9 cellular contexts compared by ENCODE assay signal in the genomic region with DNA sequence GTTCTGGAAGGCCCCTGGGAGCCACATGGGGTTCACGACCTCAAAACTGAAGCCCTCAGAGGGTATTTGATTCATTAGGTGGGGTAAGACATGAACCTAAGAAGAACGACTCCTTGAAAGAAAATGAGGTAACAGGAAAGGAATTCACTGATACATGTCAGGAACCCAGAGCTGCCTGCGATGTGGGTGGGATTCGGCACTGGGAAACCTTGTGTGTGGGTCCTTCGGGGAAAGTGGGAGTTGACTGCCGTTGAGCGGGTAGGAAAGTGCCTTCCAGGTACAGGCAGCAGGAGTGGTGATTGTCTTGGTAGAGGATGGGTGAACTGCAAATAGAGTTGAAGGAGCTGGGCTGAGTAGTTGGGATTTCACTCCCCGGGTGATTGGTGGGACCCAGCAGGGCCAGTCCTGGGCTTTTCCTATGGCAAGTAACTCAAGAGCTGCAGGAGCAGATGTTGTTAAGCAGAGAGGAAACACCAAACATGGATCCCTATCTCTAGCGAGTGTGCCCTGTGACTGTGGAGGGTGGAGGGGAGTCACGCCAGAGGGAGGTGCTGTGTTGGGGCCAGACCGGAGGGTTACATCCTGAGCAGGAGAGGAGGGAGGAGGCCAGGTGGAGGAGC. TPM values are rescaled to one million over a fixed set of nuclear protein-coding genes. Genes with fewer than 3 reads are reported as not detected.
DNase-seq lines count a peak whose midpoint lies in the region; ATAC-seq and TF ChIP-seq lines count a peak whose summit lies in the region.
"Had no signal": no experiment of that assay in that cellular context is flagged by ENCODE, and none has a peak within 500 bp of the region (broad histone marks: within the 10 kb centered on the region; RNA-seq: fewer than 3 reads in every experiment).

No MANE protein-coding gene starts in this region.

- H3K4me1 ChIP-seq in PC-9 (replicated peaks; ENCODE audit: insufficient read depth) = peaks cover 54% of the 10 kb centered on the region
- peaks cover 26 to 30% of the 10 kb centered on the region in 2 donors for H3K4me1 ChIP-seq in gastrocnemius medialis

- H3F3A ChIP-seq in PC-9 (ENCODE audit: insufficient read depth, low read depth) = peaks cover 38% of the 10 kb centered on the region

- CTCF ChIA-PET in PC-9 (lab: Charles Lee) = no interaction called here

- TF ChIP-seq POLR2A in gastrocnemius medialis (IDR thresholded peaks at IDR 0.05) = no peak

- H3K27ac ChIP-seq in PC-9 (peak overlapping the region; percentile 83), gastrocnemius medialis (peak overlapping the region; percentile 80 to 92 (median 86))

- intact Hi-C loops in PC-9 (cut with micrococcal nuclease; ENCODE audit: unreplicated experiment) (loop anchor here (1.0 to 5.0 kb wide), 2 partner anchors 43 to 242 kb away; a partner anchor contains a TSS), gastrocnemius medialis (cut with DNase I; ENCODE audit: low total_unique reads) (no loop called here)

- TF ChIP-seq CTCF in PC-9 (conservative IDR thresholded peaks at IDR 0.05) = no peak
- TF ChIP-seq CTCF in epithelial cell of esophagus (IDR thresholded peaks at IDR 0.05; ENCODE audit: insufficient read depth, low read depth, low read length, missing control alignments) = no peak
- no peak for TF ChIP-seq CTCF in gastrocnemius medialis (IDR thresholded peaks at IDR 0.05 in 4 of 5, conservative IDR thresholded peaks at IDR 0.05 in 1 of 5)

- POLR2A ChIA-PET in PC-9 (lab: Charles Lee; ENCODE audit: unreplicated experiment) = interaction anchor here (0.6 kb wide), 1 partner anchor 29 kb away, joined by 5 read pairs; no protein-coding TSS in a partner anchor

- H3K4me2 ChIP-seq in PC-9 = peak overlapping the region; percentile 57; the same call in 1 of the 2 replicates

- no peaks in the 10 kb centered on the region for H4K20me1 ChIP-seq in PC-9 (ENCODE audit: insufficient read depth)

- no peak for ATAC-seq in gastrocnemius medialis

- peaks cover 17% of the 10 kb centered on the region; the same call in 1 of the 2 replicates for H3K79me2 ChIP-seq in PC-9 (ENCODE audit: low read depth)

- no peak overlapping the region for H3K4me3 ChIP-seq in PC-9
- H3K4me3 ChIP-seq in epithelial cell of esophagus (ENCODE audit: low read length) = no peak overlapping the region
- H3K4me3 ChIP-seq in gastrocnemius medialis = no peak overlapping the region

- no peaks in the 10 kb centered on the region for H3K36me3 ChIP-seq in PC-9 (ENCODE audit: low read depth)
- no peaks in the 10 kb centered on the region for H3K36me3 ChIP-seq in gastrocnemius medialis

- DNase-seq in EL (peak; percentile 73), PC-9 (peak in 1 of 2 experiments; percentile 35), epithelial cell of esophagus (ENCODE audit: low read depth) (peak; percentile 19), gastrocnemius medialis (no peak), NCI-H2227 (lab: John Stamatoyannopoulos, UW; ENCODE audit: unreplicated experiment) (no peak), ecto neural progenitor cell (ENCODE audit: low spot score) (no peak), T1000 (lab: John Stamatoyannopoulos, UW) (no peak)
- no peak for DNase-seq in stimulated activated CD4-positive, alpha-beta T cell treated with anti-CD3 and anti-CD28 coated beads, Interleukin-4, amount 100 ng/mL, for 24 hours
- DNase-seq: NCI-H1930 had no signal

- no TSS peak for BruUV-seq in PC-9 (replicated peaks; lab: Mats Ljungman, UMichigan)

- H3K9me3 ChIP-seq in PC-9 (ENCODE audit: insufficient read depth, low read depth) (no peaks in the 10 kb centered on the region), gastrocnemius medialis (no peaks in the 10 kb centered on the region)

- no peaks in the 10 kb centered on the region for H3K9me2 ChIP-seq in PC-9 (ENCODE audit: insufficient read depth)

- in situ Hi-C loops in gastrocnemius medialis (cut with MboI; ENCODE audit: low sequenced_read_pairs in 4 of 4) = no loop called here

- H2AFZ ChIP-seq in PC-9 = no peak overlapping the region

- H3K27me3 ChIP-seq in PC-9 (ENCODE audit: insufficient read depth, low read depth) (no peaks in the 10 kb centered on the region), gastrocnemius medialis (no peaks in the 10 kb centered on the region)

RNA-seq across cellular contexts. Expression of a gene that starts 30.8 kb away (rescaled TPM):
- total RNA-seq in PC-9 (2021) (32.1 and 37.4 TPM in 2 replicates), gastrocnemius medialis (10 to 100 TPM in 2 of 4 donors, 1 to 10 TPM in 2; 2.2 to 38.9 (median 15.1) TPM)

Comparison
In these comparisons a context has a peak if more than half of its experiments do, and no peak if none do; other contexts are left out.
1. DNase-seq: peak in EL (single experiment) and epithelial cell of esophagus (single experiment); none in gastrocnemius medialis (0 of 2), NCI-H2227 (single experiment), stimulated activated CD4-positive, alpha-beta T cell treated with anti-CD3 and anti-CD28 coated beads, Interleukin-4, amount 100 ng/mL, for 24 hours (single experiment), ecto neural progenitor cell (single experiment) and T1000 (single experiment).